In genomic region chr19:10499550-10500246, GRCh38 we compare ENCODE assay signal across 10 cellular contexts. TPM values are rescaled to one million over a fixed set of nuclear protein-coding genes. Genes with fewer than 3 reads are reported as not detected.
DNase-seq lines count a peak whose midpoint lies in the region; ATAC-seq and TF ChIP-seq lines count a peak whose summit lies in the region.
"Had no signal": no experiment of that assay in that cellular context is flagged by ENCODE, and none has a peak within 500 bp of the region (broad histone marks: within the 10 kb centered on the region; RNA-seq: fewer than 3 reads in every experiment).

No MANE protein-coding gene starts in this region.

- H3K4me1 Mint-ChIP-seq in CD4-positive, alpha-beta memory T cell, result peaks cover 20 to 48% (median 33%) of the 10 kb centered on the region in 4 donors
- peaks cover 47% of the 10 kb centered on the region for H3K4me1 Mint-ChIP-seq in dendritic cell treated with granulocyte-macrophage colony-stimulating factor and Interleukin-4, amounts not matched to agents 40 ng/mL and 50 ng/mL, for 4 days (ENCODE audit: low read depth)
- peaks cover 10% of the 10 kb centered on the region for H3K4me1 Mint-ChIP-seq in neural crest cell
- H3K4me1 Mint-ChIP-seq in stimulated activated naive B cell treated with anti-CD40 and anti-IgM and Interleukin-4, amounts not matched to agents 10 μg/mL and 1 μg/mL and 100 μg/mL, for 72 hours, result peaks cover 20 to 41% of the 10 kb centered on the region in 2 donors

- H3K4me3 ChIP-seq in CD4-positive, alpha-beta memory T cell (ENCODE audit: low read length in 2 of 2), result no peak overlapping the region
- H3K4me3 ChIP-seq in HUES48 (ENCODE audit: low read depth, low read length) (peak overlapping the region; percentile 6; the same call in 1 of the 2 replicates), suprapubic skin (no peak overlapping the region), foreskin fibroblast (ENCODE audit: low read depth in 1 of 2, low read length in 2 of 2) (no peak overlapping the region)

- intact Hi-C loops in CD4-positive, alpha-beta memory T cell (cut with micrococcal nuclease), result loop anchor here (10.0 kb wide), 1 partner anchor 205 kb away; the partner anchor contains the start of gene QTRT1
- intact Hi-C loops in dendritic cell treated with granulocyte-macrophage colony-stimulating factor and Interleukin-4, amounts not matched to agents 40 ng/mL and 50 ng/mL, for 4 days (cut with micrococcal nuclease), result loop anchor here (10.0 kb wide), 1 partner anchor 195 kb away; no protein-coding TSS in a partner anchor

- TF ChIP-seq CTCF in neural crest cell (conservative IDR thresholded peaks at IDR 0.05) (no peak), suprapubic skin (IDR thresholded peaks at IDR 0.05) (no peak), foreskin fibroblast (IDR thresholded peaks at IDR 0.05; ENCODE audit: low read depth, low read length) (no peak)

- TF ChIP-seq POLR2A in suprapubic skin (IDR thresholded peaks at IDR 0.05), result no peak

- no peak overlapping the region for H3K9ac ChIP-seq in HUES48 (ENCODE audit: low read depth, low read length)

- H3K4me3 Mint-ChIP-seq in CD4-positive, alpha-beta memory T cell, result peak overlapping the region in 5 of 8 donors; percentile 52 to 77 (median 68)
- no peak overlapping the region for H3K4me3 Mint-ChIP-seq in dendritic cell treated with granulocyte-macrophage colony-stimulating factor and Interleukin-4, amounts not matched to agents 40 ng/mL and 50 ng/mL, for 4 days
- H3K4me3 Mint-ChIP-seq in neural crest cell, result peak overlapping the region; percentile 84
- no peak overlapping the region for H3K4me3 Mint-ChIP-seq in stimulated activated naive B cell treated with anti-CD40 and anti-IgM and Interleukin-4, amounts not matched to agents 10 μg/mL and 1 μg/mL and 100 μg/mL, for 72 hours

- H3K27ac Mint-ChIP-seq in CD4-positive, alpha-beta memory T cell, result peak overlapping the region in 5 of 7 donors; percentile 3 to 90 (median 45)
- peak overlapping the region; percentile 36 for H3K27ac Mint-ChIP-seq in dendritic cell treated with granulocyte-macrophage colony-stimulating factor and Interleukin-4, amounts not matched to agents 40 ng/mL and 50 ng/mL, for 4 days
- H3K27ac Mint-ChIP-seq in neural crest cell (ENCODE audit: unreplicated experiment), result no peak overlapping the region
- H3K27ac Mint-ChIP-seq in stimulated activated naive B cell treated with anti-CD40 and anti-IgM and Interleukin-4, amounts not matched to agents 10 μg/mL and 1 μg/mL and 100 μg/mL, for 72 hours, result no peak overlapping the region

- no peaks in the 10 kb centered on the region for H3K9me3 ChIP-seq in CD4-positive, alpha-beta memory T cell (ENCODE audit: control insufficient read depth in 1 of 2, low read length in 2 of 2)
- H3K9me3 ChIP-seq in HUES48 (ENCODE audit: control insufficient read depth, insufficient read depth, low read length) (no peaks in the 10 kb centered on the region), suprapubic skin (no peaks in the 10 kb centered on the region)
- H3K9me3 ChIP-seq: thoracic aorta had no signal

- H3K27ac ChIP-seq in CD4-positive, alpha-beta memory T cell (ENCODE audit: low read depth, low read length), result no peak overlapping the region
- H3K27ac ChIP-seq in HUES48 (ENCODE audit: low read depth, low read length) (peak overlapping the region; percentile 66), suprapubic skin (no peak overlapping the region)

- H3K27me3 Mint-ChIP-seq in CD4-positive, alpha-beta memory T cell, result no peaks in the 10 kb centered on the region
- H3K27me3 Mint-ChIP-seq in dendritic cell treated with granulocyte-macrophage colony-stimulating factor and Interleukin-4, amounts not matched to agents 40 ng/mL and 50 ng/mL, for 4 days, result no peaks in the 10 kb centered on the region
- H3K27me3 Mint-ChIP-seq in neural crest cell (ENCODE audit: low read depth), result no peaks in the 10 kb centered on the region
- H3K27me3 Mint-ChIP-seq in stimulated activated naive B cell treated with anti-CD40 and anti-IgM and Interleukin-4, amounts not matched to agents 10 μg/mL and 1 μg/mL and 100 μg/mL, for 72 hours, result no peaks in the 10 kb centered on the region

- CTCF ChIA-PET in CD4-positive, alpha-beta memory T cell (lab: Charles Lee; ENCODE audit: partially characterized antibody), result interaction anchor here (0.6 to 2.2 kb wide), 6 partner anchors 8 to 240 kb away, joined by 3 to 10 read pairs (median 4); no protein-coding TSS in a partner anchor

- H3K9me3 Mint-ChIP-seq in CD4-positive, alpha-beta memory T cell, result peaks cover 0 to 1% (median 0%) of the 10 kb centered on the region in 8 donors
- H3K9me3 Mint-ChIP-seq in dendritic cell treated with granulocyte-macrophage colony-stimulating factor and Interleukin-4, amounts not matched to agents 40 ng/mL and 50 ng/mL, for 4 days, result no peaks in the 10 kb centered on the region
- no peaks in the 10 kb centered on the region for H3K9me3 Mint-ChIP-seq in neural crest cell
- no peaks in the 10 kb centered on the region for H3K9me3 Mint-ChIP-seq in stimulated activated naive B cell treated with anti-CD40 and anti-IgM and Interleukin-4, amounts not matched to agents 10 μg/mL and 1 μg/mL and 100 μg/mL, for 72 hours

- H3K4me1 ChIP-seq in CD4-positive, alpha-beta memory T cell (ENCODE audit: insufficient read depth, low read length), result peaks cover 41% of the 10 kb centered on the region
- peaks cover 17% of the 10 kb centered on the region for H3K4me1 ChIP-seq in HUES48 (ENCODE audit: control insufficient read depth, insufficient read depth, low read length)
- peaks cover 43% of the 10 kb centered on the region for H3K4me1 ChIP-seq in suprapubic skin

- H3K36me3 ChIP-seq in CD4-positive, alpha-beta memory T cell (ENCODE audit: insufficient read depth, low read length), result peaks cover 18% of the 10 kb centered on the region
- H3K36me3 ChIP-seq in HUES48 (ENCODE audit: control insufficient read depth, insufficient read depth, low read length) (peaks cover 47% of the 10 kb centered on the region), suprapubic skin (peaks cover 52% of the 10 kb centered on the region)

- POLR2A ChIA-PET in CD4-positive, alpha-beta memory T cell (lab: Charles Lee; ENCODE audit: partially characterized antibody), result no interaction called here

- no peak for DNase-seq in CD4-positive, alpha-beta memory T cell
- DNase-seq in neural crest cell (ENCODE audit: low read depth, low spot score) (no peak), suprapubic skin (ENCODE audit: low spot score in 2 of 2) (no peak), foreskin fibroblast (no peak)
- no peak for DNase-seq in stimulated activated naive B cell treated with anti-CD40 and anti-IgM and Interleukin-4, amounts not matched to agents 10 μg/mL and 1 μg/mL and 100 μg/mL, for 72 hours
- DNase-seq: small intestine had no signal

- H3K36me3 Mint-ChIP-seq in CD4-positive, alpha-beta memory T cell, result peaks cover 8 to 31% of the 10 kb centered on the region in 2 donors
- peaks cover 73% of the 10 kb centered on the region for H3K36me3 Mint-ChIP-seq in dendritic cell treated with granulocyte-macrophage colony-stimulating factor and Interleukin-4, amounts not matched to agents 40 ng/mL and 50 ng/mL, for 4 days (ENCODE audit: low read depth)
- H3K36me3 Mint-ChIP-seq in neural crest cell (ENCODE audit: low read depth), result peaks cover 9% of the 10 kb centered on the region
- peaks cover 27 to 33% of the 10 kb centered on the region in 2 donors for H3K36me3 Mint-ChIP-seq in stimulated activated naive B cell treated with anti-CD40 and anti-IgM and Interleukin-4, amounts not matched to agents 10 μg/mL and 1 μg/mL and 100 μg/mL, for 72 hours

- TF ChIP-seq EP300 in suprapubic skin (IDR thresholded peaks at IDR 0.05), result no peak

- WGBS in suprapubic skin, result 72% methylated on average over 3 of the region's 24 CpGs

- no peaks in the 10 kb centered on the region for H3K27me3 ChIP-seq in CD4-positive, alpha-beta memory T cell (ENCODE audit: insufficient read depth, low read length)
- H3K27me3 ChIP-seq in HUES48 (ENCODE audit: control insufficient read depth, insufficient read depth, low read length) (no peaks in the 10 kb centered on the region), suprapubic skin (no peaks in the 10 kb centered on the region)

- ATAC-seq in stimulated activated naive B cell treated with anti-CD40 and anti-IgM and Interleukin-4, amounts not matched to agents 10 μg/mL and 1 μg/mL and 100 μg/mL, for 72 hours (replicated peaks), result no peak

RNA-seq across cellular contexts. Expression of gene KEAP1, which starts 3.5 kb away (rescaled TPM):
- 10 to 100 TPM; 49.2 to 60.1 TPM for total RNA-seq in CD4-positive, alpha-beta memory T cell
- polyA plus RNA-seq in CD4-positive, alpha-beta memory T cell, result 10 to 100 TPM; 35.7 to 55.0 TPM
- total RNA-seq in neural crest cell (79.7 and 82.5 TPM in 2 replicates), suprapubic skin (10 to 100 TPM; 44.3 to 75.8 (median 69.9) TPM)

RNA-seq across cellular contexts. Expression of gene S1PR5, which starts 17.5 kb away (rescaled TPM):
- 1 to 10 TPM; 1.6 to 1.9 TPM for total RNA-seq in CD4-positive, alpha-beta memory T cell
- polyA plus RNA-seq in CD4-positive, alpha-beta memory T cell, result 1 to 10 TPM; 1.3 to 3.1 TPM
- total RNA-seq in neural crest cell (0.79 and 1.1 TPM in 2 replicates), suprapubic skin (10 to 100 TPM; 19.2 to 63.8 (median 26.8) TPM)
- polyA plus RNA-seq: neural cell had no signal

RNA-seq across cellular contexts. Expression of gene ATG4D, which starts 44.0 kb away (rescaled TPM):
- total RNA-seq in CD4-positive, alpha-beta memory T cell, result 10 to 100 TPM; 51.5 to 58.6 TPM
- polyA plus RNA-seq in CD4-positive, alpha-beta memory T cell, result 10 to 100 TPM in 1 of 2 donors, 1 to 10 TPM in 1; 9.3 to 22.1 TPM
- total RNA-seq in neural crest cell, result 53.3 and 56.7 TPM in 2 replicates
- 10 to 100 TPM; 52.2 to 80.8 (median 63.6) TPM for total RNA-seq in suprapubic skin

Comparison
In these comparisons a context has a peak if more than half of its experiments do, and no peak if none do; other contexts are left out.
1. H3K27ac Mint-ChIP-seq: peak in CD4-positive, alpha-beta memory T cell (5 of 7) and dendritic cell treated with granulocyte-macrophage colony-stimulating factor and Interleukin-4, amounts not matched to agents 40 ng/mL and 50 ng/mL, for 4 days (single experiment); none in neural crest cell (single experiment) and stimulated activated naive B cell treated with anti-CD40 and anti-IgM and Interleukin-4, amounts not matched to agents 10 μg/mL and 1 μg/mL and 100 μg/mL, for 72 hours (single experiment).
2. H3K4me3 Mint-ChIP-seq: peak in CD4-positive, alpha-beta memory T cell (5 of 8) and neural crest cell (single experiment); none in dendritic cell treated with granulocyte-macrophage colony-stimulating factor and Interleukin-4, amounts not matched to agents 40 ng/mL and 50 ng/mL, for 4 days (single experiment) and stimulated activated naive B cell treated with anti-CD40 and anti-IgM and Interleukin-4, amounts not matched to agents 10 μg/mL and 1 μg/mL and 100 μg/mL, for 72 hours (0 of 2).